2 cellular contexts compared by ENCODE assay signal in genomic region chr9:129464972-129465833, GRCh38.
TF ChIP-seq lines count a peak whose summit lies in the region.

No MANE protein-coding gene starts in this region.

TF ChIP-seq in IMR-90, 13 proteins besides CTCF, POLR2A, EP300 and RAD21:
- TF ChIP-seq SMC3 (IDR thresholded peaks at IDR 0.05; ENCODE audit: low read depth, low read length), result no peak
- TF ChIP-seq RCOR1 (IDR thresholded peaks at IDR 0.05; ENCODE audit: insufficient replicate concordance, low read length), result peak; percentile 97
- TF ChIP-seq USF2 (IDR thresholded peaks at IDR 0.05; ENCODE audit: low read depth, low read length), result peak; percentile 70
- TF ChIP-seq ELK1 (IDR thresholded peaks at IDR 0.05; ENCODE audit: borderline replicate concordance, low read depth, low read length), result no peak
- TF ChIP-seq MAZ (IDR thresholded peaks at IDR 0.05; ENCODE audit: borderline replicate concordance, low read depth, low read length), result no peak
- TF ChIP-seq MAFK (IDR thresholded peaks at IDR 0.05; ENCODE audit: low read depth, low read length), result no peak
- no peak for TF ChIP-seq CEBPB (IDR thresholded peaks at IDR 0.05; ENCODE audit: low read depth, low read length)
- no peak; the same call in 1 of the 2 replicates for TF ChIP-seq FOS (IDR thresholded peaks at IDR 0.05; ENCODE audit: low read depth, low read length)
- no peak for TF ChIP-seq RFX5 (IDR thresholded peaks at IDR 0.05; ENCODE audit: low read depth, low read length)
- TF ChIP-seq MXI1 (IDR thresholded peaks at IDR 0.05; ENCODE audit: borderline replicate concordance, low read depth, low read length), result 0 out of 2 replicates have a peak, but pooled peaks have one; percentile 24
- TF ChIP-seq NFE2L2 (IDR thresholded peaks at IDR 0.05; ENCODE audit: low read depth, low read length), result 0 out of 2 replicates have a peak, but pooled peaks have one; percentile 42
- TF ChIP-seq BHLHE40 (IDR thresholded peaks at IDR 0.05; ENCODE audit: low read depth, low read length), result no peak
- no peak for TF ChIP-seq CHD1 (IDR thresholded peaks at IDR 0.05; ENCODE audit: low read depth, low read length)

TF ChIP-seq in GM23338, 12 proteins besides CTCF, POLR2A, EP300 and RAD21 (continued from another document):
- TF ChIP-seq ETS1 (IDR thresholded peaks at IDR 0.05), result no peak
